In genomic region chr20:58004146-58004545, GRCh38 we compare ENCODE assay signal across 1 cellular context.
TF ChIP-seq lines count a peak whose summit lies in the region.

No MANE protein-coding gene starts in this region.

TF ChIP-seq in HCT116, 20 proteins besides CTCF, POLR2A, EP300 and RAD21 (continued from another document):
- no peak for TF ChIP-seq REST (IDR thresholded peaks at IDR 0.05; ENCODE audit: low read depth)
